In the genomic region with DNA sequence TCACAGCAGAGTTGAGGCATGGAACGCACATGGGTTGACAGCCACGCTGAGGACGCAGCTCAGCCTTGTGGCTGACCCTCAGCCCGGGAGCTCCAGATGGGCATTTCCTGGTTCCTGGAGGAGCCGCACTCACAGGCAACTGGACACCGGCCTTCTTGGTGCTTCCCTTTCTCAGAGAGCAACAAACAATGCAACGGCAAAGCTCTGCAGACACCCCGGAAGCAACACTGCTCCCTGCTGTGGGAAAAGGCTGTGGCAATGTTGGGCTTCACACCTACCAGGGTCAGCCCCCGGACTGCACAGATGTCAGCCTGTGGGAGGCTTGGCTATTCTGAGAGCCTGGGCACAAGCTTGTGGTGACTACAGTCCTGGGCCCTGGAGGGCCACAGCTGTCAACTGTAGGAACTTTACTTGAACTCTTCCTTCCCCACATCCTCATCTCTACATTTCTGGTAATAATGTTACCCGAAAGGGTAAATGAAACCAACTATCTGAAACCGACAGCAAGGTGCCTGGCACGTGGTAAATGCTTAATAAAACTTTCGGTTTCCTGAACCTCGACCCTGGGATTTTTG, we compare ENCODE assay signal across 32 cellular contexts.
"Had no signal": no experiment of that assay in that cellular context is flagged by ENCODE, and none has a peak within 500 bp of the region (broad histone marks: within the 10 kb centered on the region; RNA-seq: fewer than 3 reads in every experiment).

No MANE protein-coding gene starts in this region.

- H3K9me3 Mint-ChIP-seq: activated CD8-positive, alpha-beta T cell treated with anti-CD3 and anti-CD28 coated beads for 36 hours; activated naive CD4-positive, alpha-beta T cell treated with anti-CD3 and anti-CD28 coated beads, Interleukin-2, amount 50 U/mL, for 24 hours; activated naive CD8-positive, alpha-beta T cell treated with anti-CD3 and anti-CD28 coated beads, Interleukin-2, amount 50 U/mL, for 24 hours; activated T-helper 2 cell treated with anti-CD3 and anti-CD28 coated beads, Interferon-gamma antibody, Interleukin-2, Interleukin-4, amounts not matched to agents 10 μg/mL and 5 μg/mL and 100 μg/mL, durations not matched to agents 14 hours and 24 hours and 36 hours; dendritic cell treated with granulocyte-macrophage colony-stimulating factor and Interleukin-4, amounts not matched to agents 40 ng/mL and 50 ng/mL, for 4 days; nephron; stimulated activated naive CD8-positive, alpha-beta T cell treated with anti-CD3 and anti-CD28 coated beads, Interleukin-15, amount 100 ng/mL, for 72 hours; WTC11 had no signal

- H3K27me3 ChIP-seq: esophagus muscularis mucosa, foreskin keratinocyte, neutrophil, upper lobe of left lung, vagina had no signal

- H3K4me3 ChIP-seq: esophagus muscularis mucosa, heart right ventricle, left ventricle myocardium inferior, lung, mucosa of descending colon, skin epidermis, upper lobe of left lung, vagina had no signal

- H3K36me3 Mint-ChIP-seq: activated CD8-positive, alpha-beta memory T cell treated with anti-CD3 and anti-CD28 coated beads, Interleukin-2, amount 10 ng/mL, durations not matched to agents 7 days and 5 days; activated naive CD4-positive, alpha-beta T cell treated with anti-CD3 and anti-CD28 coated beads, Interleukin-2, amount 50 U/mL, for 24 hours; stimulated activated effector memory CD8-positive, alpha-beta T cell treated with anti-CD3 and anti-CD28 coated beads, Interleukin-12 subunit alpha, Interleukin-12 subunit beta, amount 100 ng/mL, for 72 hours; WTC11 had no signal

- H3K9me3 ChIP-seq: esophagus muscularis mucosa, heart right ventricle, left ventricle myocardium inferior, mucosa of descending colon, neutrophil, upper lobe of left lung, vagina had no signal

- H3K4me1 Mint-ChIP-seq: activated naive CD4-positive, alpha-beta T cell treated with anti-CD3 and anti-CD28 coated beads, Interleukin-2, amount 50 U/mL, for 24 hours; activated naive CD8-positive, alpha-beta T cell treated with anti-CD3 and anti-CD28 coated beads, Interleukin-2, amount 50 U/mL, for 24 hours; stimulated activated effector memory CD8-positive, alpha-beta T cell treated with anti-CD3 and anti-CD28 coated beads, Interleukin-12 subunit alpha, Interleukin-12 subunit beta, amount 100 ng/mL, for 72 hours; stimulated activated naive CD8-positive, alpha-beta T cell treated with anti-CD3 and anti-CD28 coated beads, Interleukin-15, amount 100 ng/mL, for 72 hours; T-helper 17 cell had no signal

- H3K4me1 ChIP-seq: esophagus muscularis mucosa, foreskin keratinocyte, heart right ventricle, left ventricle myocardium inferior, upper lobe of left lung, vagina had no signal

- H3K36me3 ChIP-seq: esophagus muscularis mucosa, heart right ventricle, left ventricle myocardium inferior, neutrophil, upper lobe of left lung, vagina had no signal

- DNase-seq: activated CD4-positive, alpha-beta T cell treated with anti-CD3 and anti-CD28 coated beads for 1 hour; activated CD4-positive, alpha-beta T cell treated with anti-CD3 and anti-CD28 coated beads, Interleukin-2, amount 50 U/mL, for 1 hour; activated CD8-positive, alpha-beta memory T cell treated with anti-CD3 and anti-CD28 coated beads, Interleukin-2, amount 10 ng/mL, durations not matched to agents 7 days and 5 days; activated CD8-positive, alpha-beta T cell treated with anti-CD3 and anti-CD28 coated beads for 36 hours; activated naive CD8-positive, alpha-beta T cell treated with anti-CD3 and anti-CD28 coated beads, Interleukin-2, amount 50 U/mL, for 24 hours; activated T-cell treated with anti-CD3 and anti-CD28 coated beads, Interleukin-2, amount 50 U/mL, for 48 hours; amygdala; central memory CD4-positive, alpha-beta T cell; foreskin keratinocyte; heart right ventricle; left ventricle myocardium inferior; mucosa of descending colon; stimulated activated CD4-positive, alpha-beta T cell treated with anti-CD3 and anti-CD28 coated beads, Interleukin-12 subunit alpha, Interleukin-12 subunit beta, amount 100 ng/mL, for 4 hours; stimulated activated CD4-positive, alpha-beta T cell treated with anti-CD3 and anti-CD28 coated beads, Interleukin-4, amount 100 ng/mL, for 24 hours; stimulated activated naive CD8-positive, alpha-beta T cell treated with anti-CD3 and anti-CD28 coated beads, Interleukin-15, amount 100 ng/mL, for 72 hours; substantia nigra; T-helper 17 cell; T1000; upper lobe of left lung had no signal

- H3K27me3 Mint-ChIP-seq: activated CD8-positive, alpha-beta memory T cell treated with anti-CD3 and anti-CD28 coated beads, Interleukin-2, amount 10 ng/mL, durations not matched to agents 7 days and 5 days; activated CD8-positive, alpha-beta T cell treated with anti-CD3 and anti-CD28 coated beads for 36 hours; activated naive CD4-positive, alpha-beta T cell treated with anti-CD3 and anti-CD28 coated beads, Interleukin-2, amount 50 U/mL, for 24 hours; dendritic cell treated with granulocyte-macrophage colony-stimulating factor and Interleukin-4, amounts not matched to agents 40 ng/mL and 50 ng/mL, for 4 days; stimulated activated naive CD8-positive, alpha-beta T cell treated with anti-CD3 and anti-CD28 coated beads, Interleukin-15, amount 100 ng/mL, for 72 hours; T-helper 17 cell had no signal

- H3K4me3 Mint-ChIP-seq: activated CD8-positive, alpha-beta memory T cell treated with anti-CD3 and anti-CD28 coated beads, Interleukin-2, amount 10 ng/mL, durations not matched to agents 7 days and 5 days; activated CD8-positive, alpha-beta T cell treated with anti-CD3 and anti-CD28 coated beads for 36 hours; activated naive CD4-positive, alpha-beta T cell treated with anti-CD3 and anti-CD28 coated beads, Interleukin-2, amount 50 U/mL, for 24 hours; activated naive CD8-positive, alpha-beta T cell treated with anti-CD3 and anti-CD28 coated beads, Interleukin-2, amount 50 U/mL, for 24 hours; dendritic cell treated with granulocyte-macrophage colony-stimulating factor and Interleukin-4, amounts not matched to agents 40 ng/mL and 50 ng/mL, for 4 days; nephron; stimulated activated effector memory CD8-positive, alpha-beta T cell treated with anti-CD3 and anti-CD28 coated beads, Interleukin-12 subunit alpha, Interleukin-12 subunit beta, amount 100 ng/mL, for 72 hours; stimulated activated naive CD8-positive, alpha-beta T cell treated with anti-CD3 and anti-CD28 coated beads, Interleukin-15, amount 100 ng/mL, for 72 hours; T-helper 17 cell; WTC11 had no signal

- ATAC-seq: activated CD8-positive, alpha-beta memory T cell treated with anti-CD3 and anti-CD28 coated beads, Interleukin-2, amount 10 ng/mL, durations not matched to agents 7 days and 5 days; activated CD8-positive, alpha-beta T cell treated with anti-CD3 and anti-CD28 coated beads for 36 hours; activated naive CD8-positive, alpha-beta T cell treated with anti-CD3 and anti-CD28 coated beads, Interleukin-2, amount 50 U/mL, for 24 hours; foreskin keratinocyte; heart right ventricle; mucosa of descending colon; sciatic nerve; stimulated activated effector memory CD8-positive, alpha-beta T cell treated with anti-CD3 and anti-CD28 coated beads, Interleukin-12 subunit alpha, Interleukin-12 subunit beta, amount 100 ng/mL, for 72 hours; stimulated activated naive CD8-positive, alpha-beta T cell treated with anti-CD3 and anti-CD28 coated beads, Interleukin-15, amount 100 ng/mL, for 72 hours; T-helper 17 cell; WTC11 had no signal

- H3K27ac Mint-ChIP-seq: activated CD8-positive, alpha-beta memory T cell treated with anti-CD3 and anti-CD28 coated beads, Interleukin-2, amount 10 ng/mL, durations not matched to agents 7 days and 5 days; activated CD8-positive, alpha-beta T cell treated with anti-CD3 and anti-CD28 coated beads for 36 hours; activated naive CD4-positive, alpha-beta T cell treated with anti-CD3 and anti-CD28 coated beads, Interleukin-2, amount 50 U/mL, for 24 hours; activated naive CD8-positive, alpha-beta T cell treated with anti-CD3 and anti-CD28 coated beads, Interleukin-2, amount 50 U/mL, for 24 hours; activated T-helper 2 cell treated with anti-CD3 and anti-CD28 coated beads, Interferon-gamma antibody, Interleukin-2, Interleukin-4, amounts not matched to agents 10 μg/mL and 5 μg/mL and 100 μg/mL, durations not matched to agents 14 hours and 24 hours and 36 hours; dendritic cell treated with granulocyte-macrophage colony-stimulating factor and Interleukin-4, amounts not matched to agents 40 ng/mL and 50 ng/mL, for 4 days; nephron; progenitor cell of endocrine pancreas; stimulated activated effector memory CD8-positive, alpha-beta T cell treated with anti-CD3 and anti-CD28 coated beads, Interleukin-12 subunit alpha, Interleukin-12 subunit beta, amount 100 ng/mL, for 72 hours; stimulated activated naive CD8-positive, alpha-beta T cell treated with anti-CD3 and anti-CD28 coated beads, Interleukin-15, amount 100 ng/mL, for 72 hours; T-helper 17 cell; WTC11 had no signal

- H3K27ac ChIP-seq: esophagus muscularis mucosa, foreskin keratinocyte, heart right ventricle, left ventricle myocardium inferior, neutrophil, skin epidermis, upper lobe of left lung, vagina had no signal
